In genomic region chr12:127145543-127145928, GRCh38 we compare ENCODE assay signal across 9 cellular contexts.
DNase-seq lines count a peak whose midpoint lies in the region; ATAC-seq and TF ChIP-seq lines count a peak whose summit lies in the region.
"Had no signal": no experiment of that assay in that cellular context is flagged by ENCODE, and none has a peak within 500 bp of the region (broad histone marks: within the 10 kb centered on the region; RNA-seq: fewer than 3 reads in every experiment).

No MANE protein-coding gene starts in this region.

- no peak overlapping the region for H4K12ac ChIP-seq in trophoblast cell (ENCODE audit: low read depth, low read length)

- H2AFZ ChIP-seq in neuronal stem cell (ENCODE audit: low read length), result no peak overlapping the region
- H2AFZ ChIP-seq in trophoblast cell (ENCODE audit: insufficient read depth, low read length, poor library complexity), result no peak overlapping the region

- no peak for TF ChIP-seq CTCF in AG09309 (IDR thresholded peaks at IDR 0.05; ENCODE audit: control insufficient read depth, insufficient read depth, low read depth, low read length, missing control alignments)

- H3K36me3 ChIP-seq in HUES64 (ENCODE audit: insufficient read depth, low read length), result no peaks in the 10 kb centered on the region
- H3K36me3 ChIP-seq in effector memory CD4-positive, alpha-beta T cell (ENCODE audit: control insufficient read depth, insufficient read depth, low read length), result no peaks in the 10 kb centered on the region
- H3K36me3 ChIP-seq in neuronal stem cell (replicated peaks in 1 of 2; ENCODE audit: control insufficient read depth in 2 of 2, insufficient read depth in 2 of 2, low read length in 2 of 2), result no peaks in the 10 kb centered on the region
- H3K36me3 ChIP-seq in trophoblast cell (ENCODE audit: control insufficient read depth in 1 of 2, insufficient read depth in 2 of 2, low read length in 2 of 2), result no peaks in the 10 kb centered on the region

- H3K9ac ChIP-seq in HUES64 (ENCODE audit: low read depth, low read length) (no peak overlapping the region), neuronal stem cell (ENCODE audit: low read depth, low read length, poor library complexity) (no peak overlapping the region), trophoblast cell (ENCODE audit: low read length) (no peak overlapping the region)

- no peak overlapping the region for H3K27ac ChIP-seq in HUES64 (ENCODE audit: low read depth, low read length)
- no peak overlapping the region for H3K27ac ChIP-seq in effector memory CD4-positive, alpha-beta T cell (ENCODE audit: insufficient read depth, low read length, poor library complexity, severe bottlenecking)
- H3K27ac ChIP-seq in neuronal stem cell (replicated peaks; ENCODE audit: low read length), result no peak overlapping the region
- no peak overlapping the region for H3K27ac ChIP-seq in trophoblast cell (ENCODE audit: low read depth, low read length)

- H2BK12ac ChIP-seq in neuronal stem cell (ENCODE audit: low read length), result no peak overlapping the region
- no peak overlapping the region for H2BK12ac ChIP-seq in trophoblast cell (ENCODE audit: low read length)

- no peaks in the 10 kb centered on the region for H3K79me2 ChIP-seq in trophoblast cell (ENCODE audit: control insufficient read depth, insufficient read depth, low read length, poor library complexity)

- H3K9me3 ChIP-seq in HUES64 (ENCODE audit: insufficient read depth, low read depth, low read length) (no peaks in the 10 kb centered on the region; the same call in 1 of the 2 replicates), neuronal stem cell (replicated peaks in 1 of 2; ENCODE audit: control insufficient read depth in 2 of 2, insufficient read depth in 1 of 2, low read depth in 1 of 2, low read length in 2 of 2) (peaks cover 0 to 2% of the 10 kb centered on the region in 2 donors), trophoblast cell (ENCODE audit: insufficient read depth, low read depth, low read length) (peaks cover 2% of the 10 kb centered on the region)
- H3K9me3 ChIP-seq in effector memory CD4-positive, alpha-beta T cell (ENCODE audit: control insufficient read depth, low read length), result no peaks in the 10 kb centered on the region

- WGBS in HUES64, result 96% methylated on average over 5 of the region's 5 CpGs
- WGBS in neuronal stem cell (ENCODE audit: extremely low coverage in 2 of 2, insufficient read length in 2 of 2, insufficient replicate concordance in 1 of 2), 2 donors, result no CpG with 5 or more reads among the region's 5 CpGs
- WGBS in trophoblast cell (ENCODE audit: extremely low coverage, insufficient coverage, insufficient read length), result no CpG with 5 or more reads among the region's 5 CpGs

- H2BK120ac ChIP-seq in neuronal stem cell (ENCODE audit: low read depth, low read length) (no peak overlapping the region), trophoblast cell (ENCODE audit: insufficient read depth, low read length, poor library complexity) (no peak overlapping the region)

- H3K14ac ChIP-seq in neuronal stem cell (ENCODE audit: low read length), result no peak overlapping the region
- no peak overlapping the region for H3K14ac ChIP-seq in trophoblast cell (ENCODE audit: low read length)

- H3K4me1 ChIP-seq in HUES64 (ENCODE audit: insufficient read depth, low read length) (peaks cover 35% of the 10 kb centered on the region), neuronal stem cell (ENCODE audit: control insufficient read depth in 2 of 2, insufficient read depth in 1 of 2, low read depth in 1 of 2, low read length in 2 of 2) (peaks cover 0 to 11% of the 10 kb centered on the region in 2 donors), trophoblast cell (ENCODE audit: control insufficient read depth in 1 of 2, insufficient read depth in 2 of 2, low read length in 2 of 2) (no peaks in the 10 kb centered on the region)
- H3K4me1 ChIP-seq in effector memory CD4-positive, alpha-beta T cell (ENCODE audit: control insufficient read depth, insufficient read depth, low read length, poor library complexity, severe bottlenecking), result no peaks in the 10 kb centered on the region

- peak overlapping the region; percentile 83 for H2BK15ac ChIP-seq in neuronal stem cell (ENCODE audit: low read length)

- H3K23ac ChIP-seq in neuronal stem cell (ENCODE audit: low read depth, low read length, poor library complexity) (peak overlapping the region; percentile 49), trophoblast cell (ENCODE audit: low read length) (no peak overlapping the region)

- H2AK5ac ChIP-seq in neuronal stem cell (ENCODE audit: low read depth, low read length) (no peak overlapping the region), trophoblast cell (ENCODE audit: low read length) (no peak overlapping the region)

- no peak overlapping the region for H3K4me2 ChIP-seq in neuronal stem cell (ENCODE audit: insufficient read depth, low read length, poor library complexity, severe bottlenecking)
- H3K4me2 ChIP-seq in trophoblast cell (ENCODE audit: low read length), result no peak overlapping the region

- H4K8ac ChIP-seq in neuronal stem cell (ENCODE audit: low read depth, low read length), result no peak overlapping the region
- no peak overlapping the region for H4K8ac ChIP-seq in trophoblast cell (ENCODE audit: low read depth, low read length)

- H3K4me3 ChIP-seq in AG09309 (ENCODE audit: control insufficient read depth, low read depth, low read length) (peak overlapping the region; percentile 49), HUES64 (ENCODE audit: low read length) (peak overlapping the region; percentile 19; the same call in 1 of the 2 replicates), neuronal stem cell (ENCODE audit: low read length in 2 of 2) (no peak overlapping the region), trophoblast cell (ENCODE audit: low read depth, low read length) (no peak overlapping the region)
- peak overlapping the region; percentile 40 for H3K4me3 ChIP-seq in effector memory CD4-positive, alpha-beta T cell (ENCODE audit: insufficient read depth, low read depth, low read length, poor library complexity, severe bottlenecking)

- no peak for ATAC-seq in GM18498 (IDR thresholded peaks at IDR 0.05; ENCODE audit: unreplicated experiment)

- no peak for DNase-seq in AG09309 (ENCODE audit: low read depth)
- no peak for DNase-seq in effector memory CD4-positive, alpha-beta T cell
- DNase-seq in neuronal stem cell (ENCODE audit: low spot score), result no peak
- no peak for DNase-seq in mucosa of gallbladder (ENCODE audit: low spot score)
- no peak for DNase-seq in Ammon's horn (ENCODE audit: low spot score)
- DNase-seq in trophoblast cell, result no peak
- DNase-seq: NCI-H748 treated with DMSO at 0.1 percent for 48 hours had no signal

- H3K18ac ChIP-seq in neuronal stem cell (ENCODE audit: low read length) (no peak overlapping the region), trophoblast cell (ENCODE audit: low read length) (no peak overlapping the region)

- H2BK5ac ChIP-seq in neuronal stem cell (ENCODE audit: low read length), result no peak overlapping the region
- no peak overlapping the region for H2BK5ac ChIP-seq in trophoblast cell (ENCODE audit: low read depth, low read length, poor library complexity)

- H3K79me1 ChIP-seq in neuronal stem cell (ENCODE audit: low read depth, low read length) (no peaks in the 10 kb centered on the region), trophoblast cell (ENCODE audit: low read length) (no peaks in the 10 kb centered on the region)

- H4K91ac ChIP-seq in neuronal stem cell (ENCODE audit: low read depth, low read length, poor library complexity) (no peak overlapping the region), trophoblast cell (ENCODE audit: low read depth, low read length) (no peak overlapping the region)

- H3K27me3 ChIP-seq in HUES64 (ENCODE audit: insufficient read depth, low read length) (no peaks in the 10 kb centered on the region), neuronal stem cell (ENCODE audit: control insufficient read depth in 3 of 3, insufficient read depth in 3 of 3, low read depth in 1 of 3, low read length in 3 of 3) (no peaks in the 10 kb centered on the region), trophoblast cell (ENCODE audit: insufficient read depth, low read length) (no peaks in the 10 kb centered on the region)
- no peaks in the 10 kb centered on the region for H3K27me3 ChIP-seq in effector memory CD4-positive, alpha-beta T cell (replicated peaks; ENCODE audit: control insufficient read depth, insufficient read depth, low read length, poor library complexity, severe bottlenecking)

- H3K4ac ChIP-seq in neuronal stem cell (ENCODE audit: low read length), result no peak overlapping the region
- no peak overlapping the region for H3K4ac ChIP-seq in trophoblast cell (ENCODE audit: low read depth, low read length)

Comparison
In these comparisons a context has a peak if more than half of its experiments do, and no peak if none do; other contexts are left out.
1. H3K4me3 ChIP-seq: peak in AG09309 (single experiment), HUES64 (single experiment) and effector memory CD4-positive, alpha-beta T cell (single experiment); none in neuronal stem cell (0 of 2) and trophoblast cell (single experiment).